In genomic region chr6:82616386-82617028, GRCh38 we compare ENCODE assay signal across 20 cellular contexts.
DNase-seq lines count a peak whose midpoint lies in the region; ATAC-seq and TF ChIP-seq lines count a peak whose summit lies in the region.
"Had no signal": no experiment of that assay in that cellular context is flagged by ENCODE, and none has a peak within 500 bp of the region (broad histone marks: within the 10 kb centered on the region; RNA-seq: fewer than 3 reads in every experiment).

No MANE protein-coding gene starts in this region.

- BruUV-seq in HCT116 (replicated peaks; lab: Mats Ljungman, UMichigan) = no TSS peak

- in situ Hi-C loops in astrocyte of the spinal cord (cut with HindIII; ENCODE audit: low sequenced_read_pairs) = no loop called here

- no peak overlapping the region for H3K27ac ChIP-seq in 22Rv1
- no peak overlapping the region for H3K27ac ChIP-seq in HCT116 (ENCODE audit: low read depth, low read length)
- no peak overlapping the region for H3K27ac ChIP-seq in foreskin keratinocyte
- H3K27ac ChIP-seq in RWPE1 = no peak overlapping the region
- H3K27ac ChIP-seq: adrenal gland, coronary artery, left ventricle myocardium inferior, SJSA1, testis had no signal

- no peaks in the 10 kb centered on the region for H4K20me1 ChIP-seq in HCT116 (ENCODE audit: insufficient read depth)

- no peak overlapping the region for H3K9ac ChIP-seq in HCT116 (ENCODE audit: low read length)

- DNase-seq in HCT116 (ENCODE audit: low read depth, low spot score) (no peak), astrocyte of the spinal cord (ENCODE audit: low read depth, low spot score) (no peak), foreskin keratinocyte (no peak), RWPE1 (ENCODE audit: low spot score) (no peak), HEK293T (ENCODE audit: extremely low spot score) (no peak)
- no peak for DNase-seq in activated naive CD4-positive, alpha-beta T cell treated with anti-CD3 and anti-CD28 coated beads, Interleukin-2, amount 10 ng/mL, durations not matched to agents 7 days and 5 days
- DNase-seq in activated naive CD8-positive, alpha-beta T cell treated with anti-CD3 and anti-CD28 coated beads, Interleukin-2, amount 50 U/mL, for 24 hours = no peak
- DNase-seq: activated CD4-positive, alpha-beta T cell treated with anti-CD3 and anti-CD28 coated beads, Interleukin-2, amount 50 U/mL, for 48 hours; activated T-cell treated with anti-CD3 and anti-CD28 coated beads, Interleukin-2, amount 50 U/mL, for 48 hours; adrenal gland; Calu3; left ventricle myocardium inferior; naive B cell; NCI-H2171; testis had no signal

- peak; percentile 34 for TF ChIP-seq RAD21 in HCT116 (IDR thresholded peaks at IDR 0.05; ENCODE audit: low read depth)

- H3K4me3 ChIP-seq in HCT116 (replicated peaks in 1 of 2; ENCODE audit: low read depth in 1 of 2, low read length in 2 of 2) = no peak overlapping the region
- no peak overlapping the region for H3K4me3 ChIP-seq in astrocyte of the spinal cord (ENCODE audit: low read depth, low read length)
- H3K4me3 ChIP-seq: adrenal gland, coronary artery, left ventricle myocardium inferior, SJSA1, testis had no signal

- H3K9me3 Mint-ChIP-seq in activated naive CD4-positive, alpha-beta T cell treated with anti-CD3 and anti-CD28 coated beads, Interleukin-2, amount 10 ng/mL, durations not matched to agents 7 days and 5 days = peaks cover 5% of the 10 kb centered on the region
- no peaks in the 10 kb centered on the region for H3K9me3 Mint-ChIP-seq in activated naive CD8-positive, alpha-beta T cell treated with anti-CD3 and anti-CD28 coated beads, Interleukin-2, amount 50 U/mL, for 24 hours

- H3K27me3 ChIP-seq in HCT116 (ENCODE audit: insufficient read depth, low read length) = no peaks in the 10 kb centered on the region
- H3K27me3 ChIP-seq in foreskin keratinocyte = peaks cover 4% of the 10 kb centered on the region
- H3K27me3 ChIP-seq: adrenal gland, SJSA1, testis had no signal

- CTCF ChIA-PET in HCT116 (lab: Charles Lee) = interaction anchor here (0.6 kb wide), 1 partner anchor 361 kb away, joined by 3 read pairs; no protein-coding TSS in a partner anchor
- CTCF ChIA-PET in activated naive CD4-positive, alpha-beta T cell treated with anti-CD3 and anti-CD28 coated beads, Interleukin-2, amount 10 ng/mL, durations not matched to agents 7 days and 5 days (lab: Charles Lee) = no interaction called here
- CTCF ChIA-PET in RWPE1 (lab: Yijun Ruan, JAX) = interaction anchor here (0.6 to 1.2 kb wide), 9 partner anchors 14 to 427 kb away, joined by 3 to 5 read pairs (median 3); no protein-coding TSS in a partner anchor
- CTCF ChIA-PET in HEK293T (lab: Yijun Ruan, JAX) = no interaction called here

- H2AFZ ChIP-seq in HCT116 (ENCODE audit: low read depth, low read length, poor library complexity, severe bottlenecking) = no peak overlapping the region

- H3K36me3 Mint-ChIP-seq in activated naive CD4-positive, alpha-beta T cell treated with anti-CD3 and anti-CD28 coated beads, Interleukin-2, amount 10 ng/mL, durations not matched to agents 7 days and 5 days = no peaks in the 10 kb centered on the region
- H3K36me3 Mint-ChIP-seq in activated naive CD8-positive, alpha-beta T cell treated with anti-CD3 and anti-CD28 coated beads, Interleukin-2, amount 50 U/mL, for 24 hours (ENCODE audit: low read depth) = no peaks in the 10 kb centered on the region
- H3K36me3 Mint-ChIP-seq: naive B cell had no signal

- no peaks in the 10 kb centered on the region for H3K36me3 ChIP-seq in HCT116 (ENCODE audit: control insufficient read depth in 1 of 2, insufficient read depth in 2 of 2, low read length in 2 of 2)
- H3K36me3 ChIP-seq: adrenal gland, left ventricle myocardium inferior, SJSA1 had no signal

- no peak overlapping the region for H3K4me3 Mint-ChIP-seq in activated naive CD4-positive, alpha-beta T cell treated with anti-CD3 and anti-CD28 coated beads, Interleukin-2, amount 10 ng/mL, durations not matched to agents 7 days and 5 days
- no peak overlapping the region for H3K4me3 Mint-ChIP-seq in activated naive CD8-positive, alpha-beta T cell treated with anti-CD3 and anti-CD28 coated beads, Interleukin-2, amount 50 U/mL, for 24 hours
- H3K4me3 Mint-ChIP-seq: naive B cell had no signal

- H3K79me2 ChIP-seq in HCT116 (ENCODE audit: insufficient read depth, low read length) = no peaks in the 10 kb centered on the region

- TF ChIP-seq CTCF in 22Rv1 (IDR thresholded peaks at IDR 0.05) (0 out of 2 replicates have a peak, but pooled peaks have one; percentile 6), HCT116 (IDR thresholded peaks at IDR 0.05 in 2 of 3, conservative IDR thresholded peaks at IDR 0.05 in 1 of 3; ENCODE audit: borderline replicate concordance in 1 of 3, insufficient read depth in 1 of 3, low read depth in 2 of 3, low read length in 2 of 3) (peak in 1 of 3 experiments; percentile 6; a peak in 1 of 6 replicates), astrocyte of the spinal cord (IDR thresholded peaks at IDR 0.05; ENCODE audit: low read depth, low read length) (peak; percentile 16), foreskin keratinocyte (conservative IDR thresholded peaks at IDR 0.05) (peak; percentile 51), RWPE1 (conservative IDR thresholded peaks at IDR 0.05; ENCODE audit: low read depth) (no peak)

- intact Hi-C loops in HCT116 (cut with micrococcal nuclease) = no loop called here

- ATAC-seq in HCT116 (no peak), foreskin keratinocyte (no peak)
- no peak for ATAC-seq in activated naive CD8-positive, alpha-beta T cell treated with anti-CD3 and anti-CD28 coated beads, Interleukin-2, amount 50 U/mL, for 24 hours
- ATAC-seq: esophagus mucosa, HepG2 had no signal

- H3K4me1 ChIP-seq in HCT116 (ENCODE audit: control insufficient read depth in 1 of 2, insufficient read depth in 2 of 2, low read length in 2 of 2) (no peaks in the 10 kb centered on the region), foreskin keratinocyte (no peaks in the 10 kb centered on the region)
- H3K4me1 ChIP-seq: adrenal gland, left ventricle myocardium inferior, SJSA1, testis had no signal

- H3K27ac Mint-ChIP-seq in activated naive CD4-positive, alpha-beta T cell treated with anti-CD3 and anti-CD28 coated beads, Interleukin-2, amount 10 ng/mL, durations not matched to agents 7 days and 5 days = no peak overlapping the region
- H3K27ac Mint-ChIP-seq in activated naive CD8-positive, alpha-beta T cell treated with anti-CD3 and anti-CD28 coated beads, Interleukin-2, amount 50 U/mL, for 24 hours = no peak overlapping the region

- no peaks in the 10 kb centered on the region for H3K27me3 Mint-ChIP-seq in activated naive CD4-positive, alpha-beta T cell treated with anti-CD3 and anti-CD28 coated beads, Interleukin-2, amount 10 ng/mL, durations not matched to agents 7 days and 5 days
- no peaks in the 10 kb centered on the region for H3K27me3 Mint-ChIP-seq in activated naive CD8-positive, alpha-beta T cell treated with anti-CD3 and anti-CD28 coated beads, Interleukin-2, amount 50 U/mL, for 24 hours
- H3K27me3 Mint-ChIP-seq: naive B cell had no signal

- POLR2A ChIA-PET in HCT116 (lab: Charles Lee) = no interaction called here
- POLR2A ChIA-PET in RWPE1 (lab: Yijun Ruan, JAX; ENCODE audit: low non-redundant PET) = no interaction called here
- POLR2A ChIA-PET in HEK293T (lab: Yijun Ruan, JAX) = no interaction called here

- no peaks in the 10 kb centered on the region for H3K9me2 ChIP-seq in HCT116 (ENCODE audit: insufficient read depth)

- no peak for TF ChIP-seq POLR2A in HCT116 (IDR thresholded peaks at IDR 0.05; ENCODE audit: borderline replicate concordance, extremely low read depth, insufficient read depth, insufficient read length)

- RAD21 ChIA-PET in HCT116 (lab: Charles Lee; ENCODE audit: low non-redundant PET in 1 of 2, low total read pairs in 2 of 2, uncharacterized antibody in 2 of 2, unreplicated experiment in 2 of 2) = no interaction called here

- no peak overlapping the region for H3K4me2 ChIP-seq in HCT116 (ENCODE audit: low read length)

- H3K4me1 Mint-ChIP-seq in activated naive CD4-positive, alpha-beta T cell treated with anti-CD3 and anti-CD28 coated beads, Interleukin-2, amount 10 ng/mL, durations not matched to agents 7 days and 5 days = no peaks in the 10 kb centered on the region
- H3K4me1 Mint-ChIP-seq in activated naive CD8-positive, alpha-beta T cell treated with anti-CD3 and anti-CD28 coated beads, Interleukin-2, amount 50 U/mL, for 24 hours = no peaks in the 10 kb centered on the region
- H3K4me1 Mint-ChIP-seq: naive B cell had no signal

- no peaks in the 10 kb centered on the region for H3K9me3 ChIP-seq in HCT116 (ENCODE audit: control insufficient read depth in 1 of 2, insufficient read depth in 1 of 2, low read depth in 1 of 2, low read length in 2 of 2)
- H3K9me3 ChIP-seq: adrenal gland, left ventricle myocardium inferior, SJSA1, testis had no signal

TF ChIP-seq in HCT116, 20 proteins besides CTCF, POLR2A, EP300 and RAD21 (continues in another document):
- no peak for TF ChIP-seq MAX (IDR thresholded peaks at IDR 0.05)
- no peak for TF ChIP-seq FOSL1 (IDR thresholded peaks at IDR 0.05; ENCODE audit: low read depth)
- no peak for TF ChIP-seq JUND (IDR thresholded peaks at IDR 0.05)
- no peak for TF ChIP-seq POLR2AphosphoS5 (IDR thresholded peaks at IDR 0.05; ENCODE audit: low read depth, low read length)
- no peak for TF ChIP-seq SIN3A (IDR thresholded peaks at IDR 0.05; ENCODE audit: low read depth)
- TF ChIP-seq CBX3 (IDR thresholded peaks at IDR 0.05; ENCODE audit: low read depth) = no peak
- no peak for TF ChIP-seq CEBPB (IDR thresholded peaks at IDR 0.05; ENCODE audit: low read depth)
- TF ChIP-seq EZH2 (IDR thresholded peaks at IDR 0.05) = no peak
- no peak for TF ChIP-seq TCF7L2 (IDR thresholded peaks at IDR 0.05; ENCODE audit: borderline replicate concordance, extremely low read depth, insufficient read depth, insufficient read length)

TF ChIP-seq in HEK293T, 16 proteins besides CTCF, POLR2A, EP300 and RAD21 (continues in another document):
- no peak for TF ChIP-seq ARNT (IDR thresholded peaks at IDR 0.05)
- TF ChIP-seq FOXA1 (IDR thresholded peaks at IDR 0.05) = no peak
- no peak for TF ChIP-seq TARDBP (IDR thresholded peaks at IDR 0.05)
- TF ChIP-seq CTBP1 (IDR thresholded peaks at IDR 0.05; ENCODE audit: borderline replicate concordance) = no peak
- TF ChIP-seq ZNF384 (IDR thresholded peaks at IDR 0.05) = no peak
- TF ChIP-seq L3MBTL2 (conservative IDR thresholded peaks at IDR 0.05) = no peak
- no peak for TF ChIP-seq FOXK2 (IDR thresholded peaks at IDR 0.05)
- no peak for TF ChIP-seq HDGF (IDR thresholded peaks at IDR 0.05; ENCODE audit: borderline replicate concordance)
- TF ChIP-seq LEF1 (IDR thresholded peaks at IDR 0.05; ENCODE audit: borderline replicate concordance) = no peak
- no peak for TF ChIP-seq NFRKB (IDR thresholded peaks at IDR 0.05)
- TF ChIP-seq BHLHE40 (IDR thresholded peaks at IDR 0.05; ENCODE audit: borderline replicate concordance) = no peak

Comparison
In these comparisons a context has a peak if more than half of its experiments do, and no peak if none do; other contexts are left out.
1. CTCF ChIA-PET loops: an anchor here in HCT116 (0.6 kb wide) and RWPE1 (0.6 to 1.2 kb wide); none called in activated naive CD4-positive, alpha-beta T cell treated with anti-CD3 and anti-CD28 coated beads, Interleukin-2, amount 10 ng/mL, durations not matched to agents 7 days and 5 days and HEK293T.